In the genomic region with DNA sequence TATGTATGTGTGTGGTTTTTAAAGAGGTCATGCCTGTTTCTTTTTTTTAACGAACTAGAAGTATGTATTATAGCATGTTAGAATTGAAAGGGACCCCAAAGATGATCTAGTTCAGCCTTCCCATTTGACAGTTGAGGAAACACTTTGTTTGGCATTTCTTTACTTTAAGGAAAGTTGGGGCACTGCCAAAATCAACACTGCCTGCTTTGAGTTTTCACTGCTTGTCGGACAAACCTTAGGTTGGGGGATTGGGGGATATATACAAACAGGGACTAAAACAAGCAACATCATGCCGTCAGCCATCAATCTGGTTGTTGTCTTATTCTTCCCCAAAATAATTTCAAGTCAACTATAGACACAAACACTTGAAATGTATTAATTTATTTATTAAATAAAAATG, we compare ENCODE assay signal across 18 cellular contexts. TPM values are rescaled to one million over a fixed set of nuclear protein-coding genes. Genes with fewer than 3 reads are reported as not detected.
DNase-seq lines count a peak whose midpoint lies in the region; ATAC-seq and TF ChIP-seq lines count a peak whose summit lies in the region.
"Had no signal": no experiment of that assay in that cellular context is flagged by ENCODE, and none has a peak within 500 bp of the region (broad histone marks: within the 10 kb centered on the region; RNA-seq: fewer than 3 reads in every experiment).

No MANE protein-coding gene starts in this region.

- POLR2A ChIA-PET in activated CD4-positive, alpha-beta T cell treated with anti-CD3 and anti-CD28 coated beads, Interleukin-2, amount 10 ng/mL, durations not matched to agents 7 days and 5 days (lab: Charles Lee) = interaction anchor here (0.5 kb wide), 1 partner anchor 377 kb away, joined by 9 read pairs; no protein-coding TSS in a partner anchor

- no peak overlapping the region for H2AFZ ChIP-seq in OCI-LY3 (ENCODE audit: low read depth, low read length)

- H3K79me2 ChIP-seq in OCI-LY3 (ENCODE audit: low read length) = no peaks in the 10 kb centered on the region

- H3K36me3 Mint-ChIP-seq in nephron (ENCODE audit: low read depth) = no peaks in the 10 kb centered on the region
- no peaks in the 10 kb centered on the region for H3K36me3 Mint-ChIP-seq in activated CD4-positive, alpha-beta T cell treated with anti-CD3 and anti-CD28 coated beads, Interleukin-2, amount 10 ng/mL, durations not matched to agents 7 days and 5 days (ENCODE audit: low read depth)
- H3K36me3 Mint-ChIP-seq: T-cell had no signal

- TF ChIP-seq CTCF in OCI-LY3 (IDR thresholded peaks at IDR 0.05; ENCODE audit: low read depth, low read length) (no peak), epithelial cell of esophagus (IDR thresholded peaks at IDR 0.05; ENCODE audit: insufficient read depth, low read depth, low read length, missing control alignments) (no peak), nephron (IDR thresholded peaks at IDR 0.05; ENCODE audit: unreplicated experiment in 3 of 3) (no peak)

- H3K4me3 ChIP-seq in OCI-LY3 (ENCODE audit: low read length) (0 out of 2 replicates have a peak overlapping the region, but pooled peaks have one; percentile 18), epithelial cell of esophagus (ENCODE audit: low read length) (no peak overlapping the region)
- H3K4me3 ChIP-seq: lung, testis had no signal

- peak overlapping the region; percentile 37; the same call in 1 of the 2 replicates for H3K27ac ChIP-seq in OCI-LY3 (ENCODE audit: low read length)
- H3K27ac ChIP-seq: testis had no signal

- no peaks in the 10 kb centered on the region for H3K27me3 Mint-ChIP-seq in nephron (ENCODE audit: low read depth)
- H3K27me3 Mint-ChIP-seq in activated CD4-positive, alpha-beta T cell treated with anti-CD3 and anti-CD28 coated beads, Interleukin-2, amount 10 ng/mL, durations not matched to agents 7 days and 5 days = peaks cover 27% of the 10 kb centered on the region

- H3K4me1 ChIP-seq in OCI-LY3 (ENCODE audit: low read length) = peaks cover 50% of the 10 kb centered on the region
- H3K4me1 ChIP-seq: BE2C, testis had no signal

- H3K4me1 Mint-ChIP-seq in nephron = peaks cover 10% of the 10 kb centered on the region
- peaks cover 36% of the 10 kb centered on the region for H3K4me1 Mint-ChIP-seq in activated CD4-positive, alpha-beta T cell treated with anti-CD3 and anti-CD28 coated beads, Interleukin-2, amount 10 ng/mL, durations not matched to agents 7 days and 5 days

- CTCF ChIA-PET in activated CD4-positive, alpha-beta T cell treated with anti-CD3 and anti-CD28 coated beads, Interleukin-2, amount 10 ng/mL, durations not matched to agents 7 days and 5 days (lab: Charles Lee) = interaction anchor here (0.6 to 1.0 kb wide), 2 partner anchors 11 to 38 kb away, joined by 3 to 4 read pairs; no protein-coding TSS in a partner anchor

- H3K9me3 ChIP-seq in OCI-LY3 (ENCODE audit: insufficient read depth, low read length) = no peaks in the 10 kb centered on the region
- H3K9me3 ChIP-seq: BE2C, testis had no signal

- no peak for ATAC-seq in HG03457 (IDR thresholded peaks at IDR 0.05; ENCODE audit: unreplicated experiment)
- ATAC-seq in GM18519 (IDR thresholded peaks at IDR 0.05; ENCODE audit: low FRiP score, unreplicated experiment) = no peak
- ATAC-seq: Right ventricle myocardium inferior, T-cell had no signal

- H3K27ac Mint-ChIP-seq in nephron = peak overlapping the region in 2 of 3 experiments; percentile 43 to 64
- no peak overlapping the region for H3K27ac Mint-ChIP-seq in activated CD4-positive, alpha-beta T cell treated with anti-CD3 and anti-CD28 coated beads, Interleukin-2, amount 10 ng/mL, durations not matched to agents 7 days and 5 days
- H3K27ac Mint-ChIP-seq: T-cell had no signal

- no peaks in the 10 kb centered on the region for H3K9me3 Mint-ChIP-seq in nephron
- H3K9me3 Mint-ChIP-seq in activated CD4-positive, alpha-beta T cell treated with anti-CD3 and anti-CD28 coated beads, Interleukin-2, amount 10 ng/mL, durations not matched to agents 7 days and 5 days = no peaks in the 10 kb centered on the region
- H3K9me3 Mint-ChIP-seq: T-cell had no signal

- DNase-seq in H4 (ENCODE audit: low spot score) (peak; percentile 41), epithelial cell of esophagus (ENCODE audit: low read depth) (peak; percentile 27), HPDE6-E6E7 (ENCODE audit: extremely low spot score) (no peak)
- no peak for DNase-seq in activated CD4-positive, alpha-beta T cell treated with anti-CD3 and anti-CD28 coated beads, Interleukin-2, amount 10 ng/mL, durations not matched to agents 7 days and 5 days
- DNase-seq: activated CD4-positive, alpha-beta T cell treated with anti-CD3 and anti-CD28 coated beads, Interleukin-2, amount 50 U/mL, for 4 hours; activated T-cell treated with anti-CD3 and anti-CD28 coated beads for 4 hours; BE2C; cortex of kidney; glutamatergic neuron; NCI-H1436 treated with DMSO at 0.1 percent for 48 hours; T-cell; testis had no signal

- no peak overlapping the region for H3K9ac ChIP-seq in OCI-LY3 (ENCODE audit: low read length)

- peak overlapping the region; percentile 54 for H3K4me2 ChIP-seq in OCI-LY3 (ENCODE audit: low read length)

- no peaks in the 10 kb centered on the region for H4K20me1 ChIP-seq in OCI-LY3 (ENCODE audit: insufficient read depth, low read length)

- no peaks in the 10 kb centered on the region for H3K27me3 ChIP-seq in OCI-LY3 (ENCODE audit: low read depth, low read length)
- H3K27me3 ChIP-seq: BE2C, testis had no signal

- no peak overlapping the region for H3K4me3 Mint-ChIP-seq in nephron
- H3K4me3 Mint-ChIP-seq in activated CD4-positive, alpha-beta T cell treated with anti-CD3 and anti-CD28 coated beads, Interleukin-2, amount 10 ng/mL, durations not matched to agents 7 days and 5 days = no peak overlapping the region
- H3K4me3 Mint-ChIP-seq: T-cell had no signal

- no peaks in the 10 kb centered on the region for H3K36me3 ChIP-seq in OCI-LY3 (replicated peaks; ENCODE audit: low read depth, low read length)
- H3K36me3 ChIP-seq: BE2C had no signal

RNA-seq across cellular contexts. Expression of a gene that starts 14.1 kb away (rescaled TPM):
- total RNA-seq in H4 (2014; rRNA removed; shearing (Covaris generic)) = 0.91 TPM in 1 of 2 replicates, not detected in the other
- 10 to 100 TPM in 1 of 2 experiments, 1 to 10 TPM in 1; 7.7 to 10.3 TPM for total RNA-seq in activated CD4-positive, alpha-beta T cell treated with anti-CD3 and anti-CD28 coated beads, Interleukin-2, amount 10 ng/mL, durations not matched to agents 7 days and 5 days

Comparison
In these comparisons a context has a peak if more than half of its experiments do, and no peak if none do; other contexts are left out.
1. DNase-seq: peak in H4 (single experiment) and epithelial cell of esophagus (single experiment); none in activated CD4-positive, alpha-beta T cell treated with anti-CD3 and anti-CD28 coated beads, Interleukin-2, amount 10 ng/mL, durations not matched to agents 7 days and 5 days (single experiment) and HPDE6-E6E7 (single experiment).